8 cellular contexts compared by ENCODE assay signal in the genomic region with DNA sequence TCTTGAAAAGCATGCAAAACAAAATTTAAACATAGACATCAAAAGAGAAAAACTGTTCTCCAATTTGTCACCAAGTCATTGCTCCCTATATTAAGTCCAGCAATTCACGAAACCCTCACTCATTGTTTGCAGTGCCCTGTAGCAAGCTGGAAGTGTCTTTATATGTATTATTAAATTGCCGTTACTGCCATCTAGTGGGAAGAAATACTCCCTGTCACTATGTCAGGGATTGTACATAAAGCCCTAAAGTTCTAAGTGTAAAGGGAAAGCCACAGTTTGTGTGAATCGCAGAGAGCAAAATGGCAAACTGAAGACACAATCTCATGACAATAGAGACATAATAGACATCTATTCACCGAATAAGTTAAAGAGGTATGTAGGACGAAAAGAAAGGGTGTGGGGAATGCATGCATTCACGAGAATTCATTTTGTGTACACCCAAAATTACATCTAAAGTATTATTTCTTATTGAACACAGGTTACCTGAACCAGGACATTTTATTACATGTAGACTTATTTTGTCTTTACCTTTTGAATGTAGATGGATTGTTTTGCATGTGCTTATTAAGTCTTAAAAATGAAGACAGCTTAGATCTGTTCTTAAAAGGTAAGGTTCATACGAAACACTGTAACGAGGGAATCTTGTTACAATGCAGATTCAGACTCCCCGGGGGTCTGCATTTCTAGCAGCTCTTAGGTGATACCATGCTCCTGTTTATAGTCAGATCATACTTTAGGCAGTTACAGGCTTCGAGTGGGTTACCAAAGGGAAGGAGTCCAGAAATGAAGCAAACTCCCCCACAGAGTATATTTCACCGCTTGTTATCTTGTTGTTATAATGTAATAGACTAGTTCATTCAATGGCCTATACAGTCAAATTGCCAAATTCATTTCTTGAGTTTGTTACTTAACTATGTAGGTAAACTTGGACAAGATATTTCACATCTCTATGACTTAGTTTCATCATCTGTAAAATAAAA.
DNase-seq lines count a peak whose midpoint lies in the region; ATAC-seq and TF ChIP-seq lines count a peak whose summit lies in the region.

No MANE protein-coding gene starts in this region.

- TF ChIP-seq CTCF in left ventricle myocardium inferior (IDR thresholded peaks at IDR 0.05; ENCODE audit: borderline replicate concordance) = peak; percentile 84
- peak; percentile 74 for TF ChIP-seq CTCF in retinal pigment epithelial cell (conservative IDR thresholded peaks at IDR 0.05; ENCODE audit: low read depth, low read length)

- DNase-seq in CD4-positive, alpha-beta memory T cell = peak in 4 of 5 donors; percentile 15 to 24 (median 17)
- DNase-seq in NCI-H2107 treated with DMSO at 0.1 percent for 48 hours (lab: John Stamatoyannopoulos, UW; ENCODE audit: unreplicated experiment) = peak; percentile 93
- DNase-seq in activated CD8-positive, alpha-beta T cell treated with anti-CD3 and anti-CD28 coated beads, Interleukin-2, amount 10 ng/mL, durations not matched to agents 7 days and 5 days = peak; percentile 24
- DNase-seq in left ventricle myocardium inferior = no peak
- peak; percentile 34 for DNase-seq in retinal pigment epithelial cell (ENCODE audit: low read depth)
- no peak for DNase-seq in SHP77 treated with DMSO at 0.1 percent for 48 hours (lab: John Stamatoyannopoulos, UW)

- H3K27me3 ChIP-seq in CD4-positive, alpha-beta memory T cell (ENCODE audit: insufficient read depth, low read length) = no peaks in the 10 kb centered on the region
- H3K27me3 ChIP-seq in left ventricle myocardium inferior (ENCODE audit: low read depth) = no peaks in the 10 kb centered on the region

- H3K36me3 ChIP-seq in CD4-positive, alpha-beta memory T cell (ENCODE audit: insufficient read depth, low read length) = no peaks in the 10 kb centered on the region
- H3K36me3 ChIP-seq in left ventricle myocardium inferior = no peaks in the 10 kb centered on the region

- no peaks in the 10 kb centered on the region for H3K36me3 Mint-ChIP-seq in CD4-positive, alpha-beta memory T cell
- H3K36me3 Mint-ChIP-seq in activated CD8-positive, alpha-beta T cell treated with anti-CD3 and anti-CD28 coated beads, Interleukin-2, amount 10 ng/mL, durations not matched to agents 7 days and 5 days (ENCODE audit: low read depth) = no peaks in the 10 kb centered on the region

- no peak overlapping the region for H3K4me3 ChIP-seq in CD4-positive, alpha-beta memory T cell (ENCODE audit: low read length in 2 of 2)
- H3K4me3 ChIP-seq in left ventricle myocardium inferior (peak overlapping the region; percentile 39), retinal pigment epithelial cell (ENCODE audit: low read length) (no peak overlapping the region)

- H3K9me3 ChIP-seq in CD4-positive, alpha-beta memory T cell (ENCODE audit: control insufficient read depth in 1 of 2, low read length in 2 of 2) = no peaks in the 10 kb centered on the region
- H3K9me3 ChIP-seq in left ventricle myocardium inferior (replicated peaks) = no peaks in the 10 kb centered on the region

- no peak overlapping the region for H3K27ac ChIP-seq in CD4-positive, alpha-beta memory T cell (ENCODE audit: low read depth, low read length)
- no peak overlapping the region for H3K27ac ChIP-seq in left ventricle myocardium inferior (replicated peaks)

- ATAC-seq in GM18867 (IDR thresholded peaks at IDR 0.05; ENCODE audit: unreplicated experiment) = peak; percentile 92
- ATAC-seq in HG03095 (IDR thresholded peaks at IDR 0.05; ENCODE audit: unreplicated experiment) = peak; percentile 79
- peak; percentile 42 for ATAC-seq in activated CD8-positive, alpha-beta T cell treated with anti-CD3 and anti-CD28 coated beads, Interleukin-2, amount 10 ng/mL, durations not matched to agents 7 days and 5 days

- no peak overlapping the region for H3K4me3 Mint-ChIP-seq in CD4-positive, alpha-beta memory T cell
- H3K4me3 Mint-ChIP-seq in activated CD8-positive, alpha-beta T cell treated with anti-CD3 and anti-CD28 coated beads, Interleukin-2, amount 10 ng/mL, durations not matched to agents 7 days and 5 days = no peak overlapping the region

- no peaks in the 10 kb centered on the region for H3K4me1 ChIP-seq in CD4-positive, alpha-beta memory T cell (ENCODE audit: insufficient read depth, low read length)
- peaks cover 10% of the 10 kb centered on the region for H3K4me1 ChIP-seq in left ventricle myocardium inferior

- POLR2A ChIA-PET in CD4-positive, alpha-beta memory T cell (lab: Charles Lee; ENCODE audit: partially characterized antibody) = no interaction called here
- POLR2A ChIA-PET in activated CD8-positive, alpha-beta T cell treated with anti-CD3 and anti-CD28 coated beads, Interleukin-2, amount 10 ng/mL, durations not matched to agents 7 days and 5 days (lab: Charles Lee) = no interaction called here

- CTCF ChIA-PET in CD4-positive, alpha-beta memory T cell (lab: Charles Lee; ENCODE audit: partially characterized antibody) = interaction anchor here (0.7 to 1.4 kb wide), 3 partner anchors 9 to 23 kb away, joined by 3 read pairs; no protein-coding TSS in a partner anchor
- CTCF ChIA-PET in activated CD8-positive, alpha-beta T cell treated with anti-CD3 and anti-CD28 coated beads, Interleukin-2, amount 10 ng/mL, durations not matched to agents 7 days and 5 days (lab: Charles Lee) = interaction anchor here (0.6 to 1.7 kb wide), 6 partner anchors 9 to 249 kb away, joined by 3 read pairs; no protein-coding TSS in a partner anchor

- no peaks in the 10 kb centered on the region for H3K27me3 Mint-ChIP-seq in CD4-positive, alpha-beta memory T cell
- H3K27me3 Mint-ChIP-seq in activated CD8-positive, alpha-beta T cell treated with anti-CD3 and anti-CD28 coated beads, Interleukin-2, amount 10 ng/mL, durations not matched to agents 7 days and 5 days (ENCODE audit: low read depth) = no peaks in the 10 kb centered on the region

- H3K27ac Mint-ChIP-seq in CD4-positive, alpha-beta memory T cell = no peak overlapping the region
- no peak overlapping the region for H3K27ac Mint-ChIP-seq in activated CD8-positive, alpha-beta T cell treated with anti-CD3 and anti-CD28 coated beads, Interleukin-2, amount 10 ng/mL, durations not matched to agents 7 days and 5 days

- intact Hi-C loops in CD4-positive, alpha-beta memory T cell (cut with micrococcal nuclease) = loop anchor here (5.0 kb wide), 3 partner anchors 248 to 648 kb away; no protein-coding TSS in a partner anchor
- intact Hi-C loops in left ventricle myocardium inferior (cut with micrococcal nuclease) = no loop called here

- peaks cover 0 to 2% (median 0%) of the 10 kb centered on the region in 4 donors for H3K4me1 Mint-ChIP-seq in CD4-positive, alpha-beta memory T cell
- H3K4me1 Mint-ChIP-seq in activated CD8-positive, alpha-beta T cell treated with anti-CD3 and anti-CD28 coated beads, Interleukin-2, amount 10 ng/mL, durations not matched to agents 7 days and 5 days (ENCODE audit: low read depth) = no peaks in the 10 kb centered on the region

- H3K9me3 Mint-ChIP-seq in CD4-positive, alpha-beta memory T cell = no peaks in the 10 kb centered on the region
- H3K9me3 Mint-ChIP-seq in activated CD8-positive, alpha-beta T cell treated with anti-CD3 and anti-CD28 coated beads, Interleukin-2, amount 10 ng/mL, durations not matched to agents 7 days and 5 days (ENCODE audit: insufficient read depth) = no peaks in the 10 kb centered on the region

Comparison
In these comparisons a context has a peak if more than half of its experiments do, and no peak if none do; other contexts are left out.
1. DNase-seq: peak in CD4-positive, alpha-beta memory T cell (4 of 5), NCI-H2107 treated with DMSO at 0.1 percent for 48 hours (single experiment), activated CD8-positive, alpha-beta T cell treated with anti-CD3 and anti-CD28 coated beads, Interleukin-2, amount 10 ng/mL, durations not matched to agents 7 days and 5 days (single experiment) and retinal pigment epithelial cell (single experiment); none in left ventricle myocardium inferior (single experiment) and SHP77 treated with DMSO at 0.1 percent for 48 hours (single experiment).
2. ATAC-seq: peak in every context shown above with its lines; median percentile 92 in GM18867; 79 in HG03095; 42 in activated CD8-positive, alpha-beta T cell treated with anti-CD3 and anti-CD28 coated beads, Interleukin-2, amount 10 ng/mL, durations not matched to agents 7 days and 5 days.